30 cellular contexts compared by ENCODE assay signal in the genomic region with DNA sequence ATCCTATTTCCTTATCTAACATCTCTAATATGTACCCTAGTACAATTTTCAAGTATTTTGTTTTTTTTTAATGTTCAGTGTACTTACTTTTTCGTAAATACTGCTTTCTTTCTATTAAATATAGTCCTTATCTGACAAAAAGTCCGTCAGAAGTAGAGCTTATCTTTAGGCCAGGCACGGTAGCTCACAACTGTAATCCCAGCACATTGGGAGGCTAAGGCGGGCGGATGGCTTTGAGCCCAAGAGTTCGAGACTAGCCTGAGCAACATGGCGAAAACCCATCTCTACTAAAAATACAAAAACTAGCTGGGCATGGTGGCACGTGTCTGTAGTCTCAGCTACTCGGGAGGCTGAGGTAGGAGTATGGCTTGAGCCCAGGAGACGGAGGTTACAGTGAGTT. TPM values are rescaled to one million over a fixed set of nuclear protein-coding genes. Genes with fewer than 3 reads are reported as not detected.
DNase-seq lines count a peak whose midpoint lies in the region; ATAC-seq, FAIRE-seq and TF ChIP-seq lines count a peak whose summit lies in the region.
"Had no signal": no experiment of that assay in that cellular context is flagged by ENCODE, and none has a peak within 500 bp of the region (broad histone marks: within the 10 kb centered on the region; RNA-seq: fewer than 3 reads in every experiment).

No MANE protein-coding gene starts in this region.

- POLR2A ChIA-PET in K562 (lab: Yijun Ruan, JAX) = interaction anchor here (0.6 to 2.6 kb wide), 7 partner anchors 12 to 813 kb away, joined by 3 to 11 read pairs (median 5); no protein-coding TSS in a partner anchor

- peak; percentile 28; the same call in 1 of the 2 replicates for TF ChIP-seq EP300 in K562 (IDR thresholded peaks at IDR 0.05; ENCODE audit: low read length)

- H3K36me3 ChIP-seq in K562 (ENCODE audit: control insufficient read depth, insufficient read depth, low read length) (peaks cover 15% of the 10 kb centered on the region), spleen (peaks cover 0 to 34% (median 0%) of the 10 kb centered on the region in 6 donors)
- H3K36me3 ChIP-seq: HAP-1 had no signal

- peaks cover 56% of the 10 kb centered on the region for H3K36me3 Mint-ChIP-seq in activated T-cell treated with anti-CD3 and anti-CD28 coated beads, Interleukin-2, amount 50 U/mL, for 24 hours (ENCODE audit: low read depth)

- peak overlapping the region; percentile 6; the same call in 1 of the 2 replicates for H3K4me2 ChIP-seq in K562 (ENCODE audit: insufficient read depth, low read length)

- no peaks in the 10 kb centered on the region for H3K27me3 Mint-ChIP-seq in activated T-cell treated with anti-CD3 and anti-CD28 coated beads, Interleukin-2, amount 50 U/mL, for 24 hours
- H3K27me3 Mint-ChIP-seq: CD4-positive, alpha-beta memory T cell had no signal

- no peaks in the 10 kb centered on the region for H3K9me1 ChIP-seq in K562 (ENCODE audit: control insufficient read depth, insufficient read depth, low read length)

- in situ Hi-C loops in K562 (cut with MboI) = no loop called here

- no peak overlapping the region for H3K4me3 Mint-ChIP-seq in activated T-cell treated with anti-CD3 and anti-CD28 coated beads, Interleukin-2, amount 50 U/mL, for 24 hours
- H3K4me3 Mint-ChIP-seq: HFFc6 had no signal

- DNase-seq in activated T-cell treated with anti-CD3 and anti-CD28 coated beads, Interleukin-2, amount 50 U/mL, for 24 hours = no peak
- no peak for DNase-seq in activated T-cell treated with anti-CD3 and anti-CD28 coated beads, Interleukin-2, amount 50 U/mL, for 48 hours
- DNase-seq in HUDEP-2 (lab: John Stamatoyannopoulos, UW; ENCODE audit: unreplicated experiment in 76 of 76) (peak in 51 of 76 experiments; percentile 5 to 64 (median 36)), K562 (ENCODE audit: extremely low read depth in 1 of 4, low spot score in 3 of 4) (peak in 2 of 4 experiments; percentile 21 to 68), spleen (no peak), right cardiac atrium (no peak)
- DNase-seq in stimulated activated CD4-positive, alpha-beta T cell treated with anti-CD3 and anti-CD28 coated beads, Interleukin-4, amount 100 ng/mL, for 1 hour = no peak
- DNase-seq: 8988T; ACHN; Caco-2; CD4-positive, alpha-beta memory T cell; EL; GDM1; GOT3; HFFc6; KG1; MG63; NCI-H1417 treated with DMSO at 0.1 percent for 48 hours; NCI-H1694 treated with DMSO at 0.1 percent for 48 hours; NCI-H2081; NCI-H2227 treated with DMSO at 0.1 percent for 48 hours; NCI-H510A; NCI-H69; SHP77 treated with DMSO at 0.1 percent for 48 hours had no signal

- H3K27ac ChIP-seq in K562 (ENCODE audit: extremely low read depth, low read depth, low read length) (peak overlapping the region; percentile 15), spleen (peak overlapping the region in 5 of 8 donors; percentile 37 to 68 (median 66)), right cardiac atrium (ENCODE audit: low read length) (no peak overlapping the region)
- H3K27ac ChIP-seq: BLaER1 had no signal

- intact Hi-C loops in K562 (cut with micrococcal nuclease) (no loop called here), spleen (cut with DNase I; ENCODE audit: low total_unique reads) (no loop called here), right cardiac atrium (cut with DNase I) (no loop called here)

- WGBS in K562 (ENCODE audit: insufficient coverage, low coverage, missing lambda C conversion rate) = 17% methylated on average over 10 of the region's 10 CpGs
- 94 to 97% (median 97%) methylated on average over 10 of the region's 10 CpGs for WGBS in spleen, 5 donors
- 91% methylated on average over 10 of the region's 10 CpGs for WGBS in right cardiac atrium

- H3K4me3 ChIP-seq in K562 (no peak overlapping the region), spleen (no peak overlapping the region), right cardiac atrium (ENCODE audit: low read length) (no peak overlapping the region)
- H3K4me3 ChIP-seq: BLaER1, GM12878, HAP-1, MG63 had no signal

- TF ChIP-seq POLR2A in K562 (conservative IDR thresholded peaks at IDR 0.05) (no peak), spleen (IDR thresholded peaks at IDR 0.05) (no peak)

- H3K4me1 ChIP-seq in K562 (replicated peaks in 1 of 2; ENCODE audit: control insufficient read depth in 2 of 2, insufficient read depth in 2 of 2, low read length in 2 of 2) (peaks cover 6 to 10% of the 10 kb centered on the region in 2 experiments; a peak in 2 of 5 replicates), spleen (peaks cover 23 to 87% (median 54%) of the 10 kb centered on the region in 6 donors), right cardiac atrium (ENCODE audit: control insufficient read depth, insufficient read depth, low read length) (no peaks in the 10 kb centered on the region)
- H3K4me1 ChIP-seq: Caco-2, HAP-1 had no signal

- peaks cover 41% of the 10 kb centered on the region for H3K79me2 ChIP-seq in K562 (ENCODE audit: control insufficient read depth, insufficient read depth, low read length)

- FAIRE-seq in K562 (lab: Jason Lieb, UNC) = peak; percentile 73
- FAIRE-seq: GM12878, HTR-8/SVneo had no signal

- H3K27ac Mint-ChIP-seq in activated T-cell treated with anti-CD3 and anti-CD28 coated beads, Interleukin-2, amount 50 U/mL, for 24 hours = peak overlapping the region; percentile 57
- H3K27ac Mint-ChIP-seq: HFFc6 had no signal

- H3K9me3 ChIP-seq in K562 (replicated peaks; ENCODE audit: control insufficient read depth, insufficient read depth, low read depth, low read length) = no peaks in the 10 kb centered on the region
- no peaks in the 10 kb centered on the region for H3K9me3 ChIP-seq in spleen
- H3K9me3 ChIP-seq in right cardiac atrium (ENCODE audit: control insufficient read depth, low read length) = no peaks in the 10 kb centered on the region
- H3K9me3 ChIP-seq: BLaER1, Caco-2, HAP-1, MG63 had no signal

- no peaks in the 10 kb centered on the region for H3K27me3 ChIP-seq in K562 (ENCODE audit: control insufficient read depth in 2 of 2, insufficient read depth in 2 of 2, low read length in 2 of 2)
- H3K27me3 ChIP-seq in spleen (replicated peaks in 1 of 7) = no peaks in the 10 kb centered on the region
- H3K27me3 ChIP-seq in right cardiac atrium (ENCODE audit: control insufficient read depth, insufficient read depth) = no peaks in the 10 kb centered on the region
- H3K27me3 ChIP-seq: BLaER1, MG63 had no signal

- BruUV-seq in K562 (replicated peaks; lab: Mats Ljungman, UMichigan) = no TSS peak

- H2AFZ ChIP-seq in K562 (ENCODE audit: low read depth, low read length) = no peak overlapping the region

- no peak for TF ChIP-seq RAD21 in K562 (CRISPR knock-in tag; conservative IDR thresholded peaks at IDR 0.05 in 1 of 2, IDR thresholded peaks at IDR 0.05 in 1 of 2)

- ATAC-seq in K562 (peak; percentile 80), GM21528 (IDR thresholded peaks at IDR 0.05; ENCODE audit: low FRiP score, unreplicated experiment) (no peak), right cardiac atrium (no peak)
- ATAC-seq: GM12878, Panc1 had no signal

- 0 out of 2 replicates have a peak, but pooled peaks cover 1% of the 10 kb centered on the region for H4K20me1 ChIP-seq in K562 (replicated peaks; ENCODE audit: control insufficient read depth, insufficient read depth, low read length)

- CTCF ChIA-PET in K562 (lab: Yijun Ruan, JAX; ENCODE audit: low intra/inter-chr PET ratio) = no interaction called here

- H3K9me3 Mint-ChIP-seq in activated T-cell treated with anti-CD3 and anti-CD28 coated beads, Interleukin-2, amount 50 U/mL, for 24 hours = no peaks in the 10 kb centered on the region
- H3K9me3 Mint-ChIP-seq: CD4-positive, alpha-beta memory T cell; HFFc6 had no signal

- H3K4me1 Mint-ChIP-seq in activated T-cell treated with anti-CD3 and anti-CD28 coated beads, Interleukin-2, amount 50 U/mL, for 24 hours (ENCODE audit: low read depth) = peaks cover 51% of the 10 kb centered on the region

- no peak for TF ChIP-seq CTCF in K562 (IDR thresholded peaks at IDR 0.05 in 2 of 3, conservative IDR thresholded peaks at IDR 0.05 in 1 of 3; ENCODE audit: insufficient read depth in 2 of 3, low read depth in 1 of 3, low read length in 3 of 3)
- no peak for TF ChIP-seq CTCF in spleen (IDR thresholded peaks at IDR 0.05 in 8 of 11, conservative IDR thresholded peaks at IDR 0.05 in 3 of 11)

- H3K9ac ChIP-seq in K562 (ENCODE audit: insufficient read depth in 1 of 2, low read depth in 2 of 2, low read length in 2 of 2) = no peak overlapping the region
- H3K9ac ChIP-seq: BLaER1 had no signal

RNA-seq across cellular contexts. Expression of a gene that starts 41.1 kb away (rescaled TPM):
- 55.7 and 143 TPM in 2 replicates for total RNA-seq in K562 (2011; cell fraction: chromatin; rRNA removed; ENCODE audit: low replicate concordance)
- 31.0 and 37.8 TPM in 2 replicates for total RNA-seq in K562 (2011; cell fraction: nucleolus; rRNA removed)
- total RNA-seq in K562 (2011; cell fraction: nucleoplasm; rRNA removed) = 72.7 and 100 TPM in 2 replicates
- total RNA-seq in K562 (2014; rRNA removed) (21.7 and 31.2 TPM in 2 replicates), K562 (2014; rRNA removed; fragmentation: Illumina TruSeq; extraction: Trizol) (49.7 and 50.3 TPM in 2 replicates), K562 (2015; rRNA removed; fragmentation: Illumina TruSeq; extraction: Trizol) (44.6 and 46.1 TPM in 2 replicates), K562 (2021) (48.8 and 54.3 TPM in 2 replicates), spleen (100 to 1,000 TPM in 4 of 7 donors, 10 to 100 TPM in 3; 82.0 to 136 (median 112) TPM), right cardiac atrium (10 to 100 TPM; 17.6 to 26.0 (median 21.2) TPM)
- polyA plus RNA-seq in K562 (2011; rRNA removed) (17.3 and 23.1 TPM in 2 replicates), K562 (2014; fragmentation: Illumina TruSeq; extraction: Trizol) (38.7 and 42.8 TPM in 2 replicates), K562 (2014; fragmentation: Nextera tagmentation; extraction: Ambion mirVana) (10 to 100 TPM; 24.3 to 34.8 TPM), K562 (2014; rRNA removed) (19.5 and 21.2 TPM in 2 replicates), spleen (10 to 100 TPM; 29.5 to 48.4 (median 38.4) TPM), right cardiac atrium (7.8 TPM)
- 12.0 and 15.1 TPM in 2 replicates for polyA plus RNA-seq in K562 (2011; cell fraction: cytosol; rRNA removed)
- 47.4 and 78.4 TPM in 2 replicates for polyA plus RNA-seq in K562 (2011; cell fraction: nucleus; rRNA removed)
- 29.3 and 55.6 TPM in 2 replicates for polyA plus RNA-seq in K562 (2012)
- polyA minus RNA-seq in K562 (2011; rRNA and poly(A)+ RNA removed) = 35.6 and 53.7 TPM in 2 replicates
- polyA minus RNA-seq in K562 (2011; cell fraction: cytosol; rRNA and poly(A)+ RNA removed) = 23.0 and 36.5 TPM in 2 replicates
- polyA minus RNA-seq in K562 (2011; cell fraction: nucleus; rRNA and poly(A)+ RNA removed) = 50.5 and 79.3 TPM in 2 replicates

RNA-seq across cellular contexts. Expression of a gene that starts 51.7 kb away (rescaled TPM):
- total RNA-seq in K562 (2011; cell fraction: chromatin; rRNA removed; ENCODE audit: low replicate concordance) = 0.35 TPM in 1 of 2 replicates, not detected in the other
- total RNA-seq in K562 (2011; cell fraction: nucleolus; rRNA removed) = 0.33 and 0.39 TPM in 2 replicates
- 0.81 TPM in 1 of 2 replicates, not detected in the other for total RNA-seq in K562 (2011; cell fraction: nucleoplasm; rRNA removed)
- total RNA-seq in K562 (2014; rRNA removed) (not detected in 2 replicates), K562 (2014; rRNA removed; fragmentation: Illumina TruSeq; extraction: Trizol) (not detected in 2 replicates), K562 (2015; rRNA removed; fragmentation: Illumina TruSeq; extraction: Trizol) (not detected in 2 replicates), K562 (2021) (not detected in 2 replicates), spleen (1 to 10 TPM in 2 of 7 donors, under 1 TPM in 5; 0.13 to 1.7 (median 0.89) TPM), right cardiac atrium (10 to 100 TPM; 18.3 to 40.8 (median 31.5) TPM)
- polyA plus RNA-seq in K562 (2011; rRNA removed) (not detected in 2 replicates), K562 (2014; fragmentation: Illumina TruSeq; extraction: Trizol) (not detected in 2 replicates), K562 (2014; fragmentation: Nextera tagmentation; extraction: Ambion mirVana) (not detected), K562 (2014; rRNA removed) (not detected in 2 replicates), spleen (1 to 10 TPM in 2 of 3 donors, under 1 TPM in 1; 0.37 to 1.2 (median 1.0) TPM), right cardiac atrium (19.5 TPM)
- polyA plus RNA-seq in K562 (2011; cell fraction: cytosol; rRNA removed) = not detected in 2 replicates
- 0.04 and 0.17 TPM in 2 replicates for polyA plus RNA-seq in K562 (2011; cell fraction: nucleus; rRNA removed)
- polyA plus RNA-seq in K562 (2012) = 0.07 and 0.14 TPM in 2 replicates
- polyA minus RNA-seq in K562 (2011; rRNA and poly(A)+ RNA removed) = not detected in 2 replicates
- polyA minus RNA-seq in K562 (2011; cell fraction: cytosol; rRNA and poly(A)+ RNA removed) = not detected in 2 replicates
- 0.22 and 0.27 TPM in 2 replicates for polyA minus RNA-seq in K562 (2011; cell fraction: nucleus; rRNA and poly(A)+ RNA removed)
- total RNA-seq: Caco-2 had no signal

Comparison
In these comparisons a context has a peak if more than half of its experiments do, and no peak if none do; other contexts are left out.
1. DNase-seq: peak in HUDEP-2 (51 of 76); none in activated T-cell treated with anti-CD3 and anti-CD28 coated beads, Interleukin-2, amount 50 U/mL, for 24 hours (single experiment), activated T-cell treated with anti-CD3 and anti-CD28 coated beads, Interleukin-2, amount 50 U/mL, for 48 hours (0 of 2), spleen (single experiment), stimulated activated CD4-positive, alpha-beta T cell treated with anti-CD3 and anti-CD28 coated beads, Interleukin-4, amount 100 ng/mL, for 1 hour (single experiment) and right cardiac atrium (0 of 3).
2. RNA of a gene that starts 51.7 kb away (total RNA-seq): 18.3 to 40.8 TPM in right cardiac atrium; 0.13 to 1.7 TPM in spleen and 0.33 to 0.81 TPM in K562; every median in the first group is over 4 times any median in the second.